ENCODE assay signal across 15 cellular contexts in genomic region chr2:6337123-6337830, GRCh38.
"Had no signal": no experiment of that assay in that cellular context is flagged by ENCODE, and none has a peak within 500 bp of the region (broad histone marks: within the 10 kb centered on the region; RNA-seq: fewer than 3 reads in every experiment).

No MANE protein-coding gene starts in this region.

- H3K4me1 Mint-ChIP-seq: activated CD4-positive, alpha-beta T cell treated with anti-CD3 and anti-CD28 coated beads, Interleukin-2, amount 10 ng/mL, durations not matched to agents 24 days and 14 days; naive thymus-derived CD8-positive, alpha-beta T cell; WTC11 had no signal

- H3K27ac Mint-ChIP-seq: activated CD4-positive, alpha-beta T cell treated with anti-CD3 and anti-CD28 coated beads, Interleukin-2, amount 10 ng/mL, durations not matched to agents 24 days and 14 days; naive thymus-derived CD8-positive, alpha-beta T cell; WTC11 had no signal

- H3K36me3 Mint-ChIP-seq: naive thymus-derived CD8-positive, alpha-beta T cell had no signal

- H3K4me3 ChIP-seq: colonic mucosa, esophagus squamous epithelium, mucosa of descending colon, suprapubic skin, upper lobe of left lung had no signal

- H3K9me3 Mint-ChIP-seq: activated CD4-positive, alpha-beta T cell treated with anti-CD3 and anti-CD28 coated beads, Interleukin-2, amount 10 ng/mL, durations not matched to agents 24 days and 14 days had no signal

- H3K9me3 ChIP-seq: colonic mucosa, esophagus squamous epithelium, mucosa of descending colon, suprapubic skin, upper lobe of left lung had no signal

- H3K4me3 Mint-ChIP-seq: activated CD4-positive, alpha-beta T cell treated with anti-CD3 and anti-CD28 coated beads, Interleukin-2, amount 10 ng/mL, durations not matched to agents 24 days and 14 days; WTC11 had no signal

- DNase-seq: activated CD4-positive, alpha-beta T cell treated with anti-CD3 and anti-CD28 coated beads, Interleukin-2, amount 10 ng/mL, durations not matched to agents 24 days and 14 days; activated naive CD4-positive, alpha-beta T cell treated with Interleukin-2 at 50 U/mL for 16 hours; caudate nucleus; colonic mucosa; esophagus squamous epithelium; foreskin fibroblast; mammary epithelial cell; mucosa of descending colon; naive thymus-derived CD8-positive, alpha-beta T cell; stimulated activated CD4-positive, alpha-beta T cell treated with anti-CD3 and anti-CD28 coated beads, Interleukin-12 subunit alpha, Interleukin-12 subunit beta, amount 100 ng/mL, for 4 hours; stimulated activated naive CD8-positive, alpha-beta T cell treated with anti-CD3 and anti-CD28 coated beads, Interleukin-15, Interleukin-2, amounts not matched to agents 100 U/mL and 50 U/mL, for 24 hours; upper lobe of left lung had no signal

- H3K27me3 ChIP-seq: colonic mucosa, esophagus squamous epithelium, suprapubic skin, upper lobe of left lung had no signal

- H3K36me3 ChIP-seq: colonic mucosa, esophagus squamous epithelium, suprapubic skin, upper lobe of left lung had no signal

- H3K4me1 ChIP-seq: colonic mucosa, esophagus squamous epithelium, suprapubic skin, upper lobe of left lung had no signal

- H3K27ac ChIP-seq: colonic mucosa, esophagus squamous epithelium, suprapubic skin, upper lobe of left lung had no signal

- ATAC-seq: left lobe of liver; mucosa of descending colon; naive thymus-derived CD8-positive, alpha-beta T cell; stimulated activated naive CD8-positive, alpha-beta T cell treated with anti-CD3 and anti-CD28 coated beads, Interleukin-15, Interleukin-2, amounts not matched to agents 100 U/mL and 50 U/mL, for 24 hours; WTC11 had no signal

- H3K27me3 Mint-ChIP-seq: activated CD4-positive, alpha-beta T cell treated with anti-CD3 and anti-CD28 coated beads, Interleukin-2, amount 10 ng/mL, durations not matched to agents 24 days and 14 days had no signal
